Comparison of ENCODE assay signal across 25 cellular contexts in the genomic region with DNA sequence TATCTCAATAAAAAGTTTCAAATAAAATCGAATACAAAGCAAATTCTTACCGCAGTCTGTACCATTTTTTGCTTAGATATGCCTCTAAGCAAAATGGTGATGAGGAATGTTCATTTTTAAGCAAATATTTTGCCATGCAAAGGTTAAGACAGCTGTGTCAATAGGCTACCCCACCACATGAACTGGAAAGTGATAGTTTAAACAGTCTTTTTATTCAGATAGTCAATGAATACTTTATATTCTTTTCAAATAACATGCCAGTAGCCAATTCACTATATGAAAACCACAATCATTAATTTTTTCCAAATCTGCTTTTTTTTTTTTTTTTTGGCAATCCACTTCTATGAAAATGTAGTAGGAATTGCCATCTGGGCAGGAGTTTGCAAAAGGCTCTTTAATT.
"Had no signal": no experiment of that assay in that cellular context is flagged by ENCODE, and none has a peak within 500 bp of the region (broad histone marks: within the 10 kb centered on the region; RNA-seq: fewer than 3 reads in every experiment).

No MANE protein-coding gene starts in this region.

- H3K4me3 ChIP-seq: lower lobe of right lung, pancreas, prostate gland, skin epidermis, stomach, testis, thyroid gland, transverse colon, upper lobe of right lung had no signal

- H3K4me3 Mint-ChIP-seq: naive B cell; natural killer cell; stimulated activated naive B cell treated with anti-CD40 and anti-IgM and Interleukin-4, amounts not matched to agents 10 μg/mL and 1 μg/mL and 100 μg/mL, for 72 hours had no signal

- H3K27ac Mint-ChIP-seq: natural killer cell; stimulated activated naive B cell treated with anti-CD40 and anti-IgM and Interleukin-4, amounts not matched to agents 10 μg/mL and 1 μg/mL and 100 μg/mL, for 72 hours had no signal

- H3K36me3 ChIP-seq: lower lobe of right lung, pancreas, prostate gland, stomach, thyroid gland, transverse colon, upper lobe of right lung had no signal

- H3K27me3 ChIP-seq: pancreas, stomach, testis, thyroid gland, transverse colon, upper lobe of right lung had no signal

- H3K4me1 Mint-ChIP-seq: naive B cell; natural killer cell; stimulated activated naive B cell treated with anti-CD40 and anti-IgM and Interleukin-4, amounts not matched to agents 10 μg/mL and 1 μg/mL and 100 μg/mL, for 72 hours had no signal

- H3K36me3 Mint-ChIP-seq: natural killer cell had no signal

- H3K27ac ChIP-seq: lower lobe of right lung, pancreas, prostate gland, stomach, testis, thyroid gland, transverse colon, upper lobe of right lung had no signal

- H3K4me1 ChIP-seq: pancreas, prostate gland, thyroid gland, transverse colon had no signal

- DNase-seq: hippocampal formation; kidney glomerular epithelial cell; left cardiac atrium; lower lobe of right lung; mammary epithelial cell; mesenchymal stem cell; naive B cell; natural killer cell; pancreas; posterior cingulate gyrus; retina; right cardiac atrium; stimulated activated CD4-positive, alpha-beta T cell treated with anti-CD3 and anti-CD28 coated beads, Interleukin-12 subunit alpha, Interleukin-12 subunit beta, amount 100 ng/mL, for 4 hours; stimulated activated CD4-positive, alpha-beta T cell treated with anti-CD3 and anti-CD28 coated beads, Interleukin-15, amount 100 ng/mL, for 24 hours; stimulated activated CD4-positive, alpha-beta T cell treated with anti-CD3 and anti-CD28 coated beads, Interleukin-2, amount 100 ng/mL, for 24 hours; stimulated activated CD4-positive, alpha-beta T cell treated with anti-CD3 and anti-CD28 coated beads, Interleukin-4, amount 100 ng/mL, for 1 hour; stimulated activated naive B cell treated with anti-CD40 and anti-IgM and Interleukin-4, amounts not matched to agents 10 μg/mL and 1 μg/mL and 100 μg/mL, for 72 hours; stimulated activated naive CD8-positive, alpha-beta T cell treated with anti-CD3 and anti-CD28 coated beads, Interleukin-15, Interleukin-2, amounts not matched to agents 100 U/mL and 50 U/mL, for 24 hours; stomach; testis; thyroid gland; transverse colon; upper lobe of right lung had no signal

- H3K9me3 ChIP-seq: lower lobe of right lung, pancreas, prostate gland, testis, thyroid gland, transverse colon, upper lobe of right lung had no signal
